Comparison of ENCODE assay signal across 16 cellular contexts in the genomic region with DNA sequence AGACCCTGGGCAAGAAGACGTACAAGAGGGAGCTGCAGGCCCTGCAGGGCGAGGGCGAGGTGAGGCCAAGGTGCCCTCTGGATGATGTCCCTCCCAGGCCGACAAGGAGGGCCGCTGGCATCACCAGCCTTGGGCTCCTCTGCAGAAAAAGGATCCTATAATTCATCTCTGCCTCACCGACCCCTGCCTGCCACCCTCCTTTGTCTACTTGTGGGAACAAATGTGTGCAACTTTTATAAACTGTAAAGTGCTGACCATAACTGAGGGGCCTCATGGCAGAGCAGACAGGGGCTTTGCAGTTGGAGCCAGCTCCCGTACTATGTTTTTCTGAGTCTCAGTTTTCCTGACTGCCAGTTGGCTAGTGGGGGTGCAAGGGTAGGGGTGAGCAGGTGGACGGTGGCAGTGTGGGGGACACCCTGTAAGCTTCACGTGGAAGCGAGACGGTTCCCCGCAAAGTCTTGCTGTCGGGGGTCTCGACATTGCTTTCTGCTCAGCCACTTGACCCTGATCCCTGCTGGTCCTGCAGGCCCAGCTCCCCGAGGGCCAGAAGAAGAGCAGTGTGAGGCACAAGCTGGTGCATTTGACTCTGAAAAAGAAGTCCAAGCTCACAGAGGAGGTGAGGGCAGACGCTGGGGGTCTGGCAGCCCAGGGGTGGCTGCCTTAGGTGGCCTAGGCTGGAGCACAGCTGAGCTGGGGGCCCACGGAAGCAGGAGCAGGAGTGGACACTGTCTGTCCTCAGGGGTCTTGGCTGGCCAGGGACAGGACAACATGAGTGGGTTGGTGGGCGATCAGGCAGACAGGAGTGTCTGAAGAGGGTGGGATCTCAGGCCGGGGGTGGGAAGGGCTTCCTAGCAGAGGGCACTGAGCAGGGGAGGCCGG. TPM values are rescaled to one million over a fixed set of nuclear protein-coding genes. Genes with fewer than 3 reads are reported as not detected.
DNase-seq lines count a peak whose midpoint lies in the region; ATAC-seq and TF ChIP-seq lines count a peak whose summit lies in the region.
"Had no signal": no experiment of that assay in that cellular context is flagged by ENCODE, and none has a peak within 500 bp of the region (broad histone marks: within the 10 kb centered on the region; RNA-seq: fewer than 3 reads in every experiment).

No MANE protein-coding gene starts in this region.

- WGBS in heart right ventricle, 2 donors: 92 to 93% methylated on average over 20 of the region's 20 CpGs

- no peak overlapping the region for H3K4me3 ChIP-seq in heart right ventricle
- H3K4me3 ChIP-seq: A549 had no signal

- intact Hi-C loops in left ventricle myocardium superior (cut with micrococcal nuclease): no loop called here
- intact Hi-C loops in heart right ventricle (cut with DNase I): loop anchor here in 3 of 10 donors (10.0 kb wide), 2 partner anchors 128 to 138 kb away; no protein-coding TSS in a partner anchor

- DNase-seq in left ventricle myocardium superior: peak; percentile 12
- DNase-seq in heart right ventricle: no peak
- peak; percentile 82 for DNase-seq in chondrocyte (ENCODE audit: low spot score)
- DNase-seq in nephron progenitor cell: no peak
- DNase-seq in HUDEP-2 (lab: John Stamatoyannopoulos, UW; ENCODE audit: unreplicated experiment in 76 of 76): no peak
- DNase-seq: BE2C; CD4-positive, alpha-beta memory T cell; DND-41; GDM1 had no signal

- H3K36me3 ChIP-seq in heart right ventricle: peaks cover 0 to 23% (median 0%) of the 10 kb centered on the region in 9 donors
- H3K36me3 ChIP-seq: BE2C had no signal

- H3K4me1 ChIP-seq in heart right ventricle: peaks cover 0 to 5% (median 0%) of the 10 kb centered on the region in 9 donors
- H3K4me1 ChIP-seq: A549, BE2C had no signal

- H3K4me1 Mint-ChIP-seq in chondrocyte (ENCODE audit: low read depth) (no peaks in the 10 kb centered on the region), nephron progenitor cell (peaks cover 5% of the 10 kb centered on the region)

- TF ChIP-seq CTCF in heart right ventricle (IDR thresholded peaks at IDR 0.05) (no peak), chondrocyte (IDR thresholded peaks at IDR 0.05) (no peak), nephron progenitor cell (IDR thresholded peaks at IDR 0.05) (no peak)

- H3K27ac Mint-ChIP-seq in chondrocyte (ENCODE audit: unreplicated experiment) (no peak overlapping the region), nephron progenitor cell (peak overlapping the region; percentile 69)

- H3K27me3 ChIP-seq in heart right ventricle: no peaks in the 10 kb centered on the region
- H3K27me3 ChIP-seq: BE2C had no signal

- H3K9me3 Mint-ChIP-seq in chondrocyte (ENCODE audit: low read depth) (no peaks in the 10 kb centered on the region), nephron progenitor cell (peaks cover 4% of the 10 kb centered on the region)

- H3K27me3 Mint-ChIP-seq in chondrocyte (ENCODE audit: low read depth): peaks cover 10% of the 10 kb centered on the region
- H3K27me3 Mint-ChIP-seq in nephron progenitor cell (ENCODE audit: low read depth, poor library complexity): peaks cover 2% of the 10 kb centered on the region
- H3K27me3 Mint-ChIP-seq: CD4-positive, alpha-beta memory T cell had no signal

- no peak for ATAC-seq in left ventricle myocardium superior
- no peak for ATAC-seq in heart right ventricle
- no peak for ATAC-seq in HG02588 (IDR thresholded peaks at IDR 0.05; ENCODE audit: unreplicated experiment)
- no peak for ATAC-seq in GM19397 (IDR thresholded peaks at IDR 0.05; ENCODE audit: unreplicated experiment)
- ATAC-seq: HCT116 had no signal

- H3K4me3 Mint-ChIP-seq in chondrocyte (ENCODE audit: unreplicated experiment) (no peak overlapping the region), nephron progenitor cell (no peak overlapping the region)
- H3K4me3 Mint-ChIP-seq: CD4-positive, alpha-beta memory T cell had no signal

- H3K36me3 Mint-ChIP-seq in chondrocyte (ENCODE audit: low read depth) (no peaks in the 10 kb centered on the region), nephron progenitor cell (ENCODE audit: low read depth) (peaks cover 5% of the 10 kb centered on the region)
- H3K36me3 Mint-ChIP-seq: CD4-positive, alpha-beta memory T cell had no signal

- no peak overlapping the region for H3K27ac ChIP-seq in heart right ventricle
- H3K27ac ChIP-seq: A549, C4-2B, HL-60 had no signal

- no peaks in the 10 kb centered on the region for H3K9me3 ChIP-seq in heart right ventricle
- H3K9me3 ChIP-seq: A549, BE2C had no signal

RNA-seq across cellular contexts. Expression of a gene that starts 54.7 kb away (rescaled TPM):
- total RNA-seq in left ventricle myocardium superior (4.6 TPM), heart right ventricle (1 to 10 TPM in 9 of 10 donors, under 1 TPM in 1; 1.00 to 6.8 (median 2.8) TPM), chondrocyte (not detected in 3 replicates)
- polyA plus RNA-seq in heart right ventricle: 1 to 10 TPM in 1 of 2 donors, under 1 TPM in 1; 0.91 to 5.0 TPM
- polyA plus RNA-seq: AG04450 had no signal

Comparison
In these comparisons a context has a peak if more than half of its experiments do, and no peak if none do; other contexts are left out.
1. DNase-seq: peak in left ventricle myocardium superior (single experiment) and chondrocyte (single experiment); none in heart right ventricle (0 of 2), nephron progenitor cell (single experiment) and HUDEP-2 (0 of 76).